Comparison of ENCODE assay signal across 14 cellular contexts in genomic region chr3:129005526-129006303, GRCh38. TPM values are rescaled to one million over a fixed set of nuclear protein-coding genes. Genes with fewer than 3 reads are reported as not detected.
DNase-seq lines count a peak whose midpoint lies in the region; ATAC-seq and TF ChIP-seq lines count a peak whose summit lies in the region.
"Had no signal": no experiment of that assay in that cellular context is flagged by ENCODE, and none has a peak within 500 bp of the region (broad histone marks: within the 10 kb centered on the region; RNA-seq: fewer than 3 reads in every experiment).

No MANE protein-coding gene starts in this region.

- H3K9me3 ChIP-seq in CD4-positive, alpha-beta memory T cell (ENCODE audit: control insufficient read depth in 1 of 2, low read length in 2 of 2): no peaks in the 10 kb centered on the region
- H3K9me3 ChIP-seq in body of pancreas: no peaks in the 10 kb centered on the region
- H3K9me3 ChIP-seq in lung (ENCODE audit: control insufficient read depth in 2 of 2, insufficient read depth in 1 of 2, low read length in 1 of 2): peaks cover 0 to 6% of the 10 kb centered on the region in 2 donors

- POLR2A ChIA-PET in CD4-positive, alpha-beta memory T cell (lab: Charles Lee; ENCODE audit: partially characterized antibody): interaction anchor here (0.6 to 6.7 kb wide), 7 partner anchors 10 to 310 kb away, joined by 3 to 110 read pairs (median 3); partner anchors contain the start of gene CFAP92

- peaks cover 17% of the 10 kb centered on the region for H3K27me3 ChIP-seq in CD4-positive, alpha-beta memory T cell (ENCODE audit: insufficient read depth, low read length)
- H3K27me3 ChIP-seq in body of pancreas: peaks cover 0 to 13% of the 10 kb centered on the region in 2 donors
- no peaks in the 10 kb centered on the region for H3K27me3 ChIP-seq in lung (ENCODE audit: control insufficient read depth, insufficient read depth)

- peaks cover 36% of the 10 kb centered on the region for H3K4me1 ChIP-seq in CD4-positive, alpha-beta memory T cell (ENCODE audit: insufficient read depth, low read length)
- H3K4me1 ChIP-seq in body of pancreas (peaks cover 31% of the 10 kb centered on the region), lung (ENCODE audit: control insufficient read depth in 2 of 2, insufficient read depth in 2 of 2, low read length in 2 of 2) (peaks cover 0 to 33% of the 10 kb centered on the region in 2 donors)

- no peaks in the 10 kb centered on the region for H3K36me3 Mint-ChIP-seq in CD4-positive, alpha-beta memory T cell
- no peaks in the 10 kb centered on the region for H3K36me3 Mint-ChIP-seq in HFFc6 (ENCODE audit: low read depth)

- no peak for DNase-seq in CD4-positive, alpha-beta memory T cell
- peak; percentile 7 for DNase-seq in HFFc6
- DNase-seq in body of pancreas: peak in 3 of 4 donors; percentile 39 to 61 (median 54)
- DNase-seq in lung (ENCODE audit: low spot score): peak; percentile 47
- no peak for DNase-seq in GDM1 (lab: John Stamatoyannopoulos, UW)
- DNase-seq: activated effector memory CD4-positive, alpha-beta T cell treated with Interleukin-2 at 50 U/mL for 16 hours; NCI-H1436 treated with DMSO at 0.1 percent for 48 hours had no signal

- intact Hi-C loops in CD4-positive, alpha-beta memory T cell (cut with micrococcal nuclease): no loop called here
- intact Hi-C loops in body of pancreas (cut with DNase I): no loop called here

- no peak overlapping the region for H3K27ac ChIP-seq in CD4-positive, alpha-beta memory T cell (ENCODE audit: low read depth, low read length)
- no peak overlapping the region for H3K27ac ChIP-seq in body of pancreas
- H3K27ac ChIP-seq in lung (ENCODE audit: low read depth in 1 of 2, low read length in 1 of 2): peak overlapping the region in 1 of 2 donors; percentile 82

- CTCF ChIA-PET in CD4-positive, alpha-beta memory T cell (lab: Charles Lee; ENCODE audit: partially characterized antibody): interaction anchor here (0.6 to 8.4 kb wide), 6 partner anchors 8 to 241 kb away, joined by 3 to 148 read pairs (median 10); no protein-coding TSS in a partner anchor

- H3K9me3 Mint-ChIP-seq in CD4-positive, alpha-beta memory T cell: peaks cover 0 to 2% (median 0%) of the 10 kb centered on the region in 8 donors
- H3K9me3 Mint-ChIP-seq in HFFc6: no peaks in the 10 kb centered on the region

- peak overlapping the region in 2 of 8 donors; percentile 25 to 43 for H3K4me3 Mint-ChIP-seq in CD4-positive, alpha-beta memory T cell
- no peak overlapping the region for H3K4me3 Mint-ChIP-seq in HFFc6

- WGBS in body of pancreas, 2 donors: 92 to 98% methylated on average over 4 of the region's 4 CpGs
- 78 to 95% methylated on average over 4 of the region's 4 CpGs for WGBS in lung, 2 donors

- H3K27me3 Mint-ChIP-seq in CD4-positive, alpha-beta memory T cell: peaks cover 13 to 16% of the 10 kb centered on the region in 2 donors
- H3K27me3 Mint-ChIP-seq in HFFc6 (ENCODE audit: insufficient read depth): peaks cover 38% of the 10 kb centered on the region

- no peak for TF ChIP-seq POLR2A in body of pancreas (IDR thresholded peaks at IDR 0.05)

- peak overlapping the region in 5 of 7 donors; percentile 1 to 83 (median 62) for H3K27ac Mint-ChIP-seq in CD4-positive, alpha-beta memory T cell
- no peak overlapping the region for H3K27ac Mint-ChIP-seq in HFFc6

- H3K4me3 ChIP-seq in CD4-positive, alpha-beta memory T cell (ENCODE audit: low read length in 2 of 2): no peak overlapping the region
- H3K4me3 ChIP-seq in body of pancreas (no peak overlapping the region), lung (no peak overlapping the region)

- no peak for TF ChIP-seq CTCF in HFFc6 (IDR thresholded peaks at IDR 0.05)
- no peak for TF ChIP-seq CTCF in body of pancreas (IDR thresholded peaks at IDR 0.05)
- no peak for TF ChIP-seq CTCF in lung (IDR thresholded peaks at IDR 0.05; ENCODE audit: control extremely low read depth, extremely low read depth)

- H3K36me3 ChIP-seq in CD4-positive, alpha-beta memory T cell (ENCODE audit: insufficient read depth, low read length): no peaks in the 10 kb centered on the region
- no peaks in the 10 kb centered on the region for H3K36me3 ChIP-seq in body of pancreas (replicated peaks in 1 of 2; ENCODE audit: insufficient read depth in 1 of 2, low read depth in 2 of 2)
- peaks cover 0 to 1% of the 10 kb centered on the region in 2 donors for H3K36me3 ChIP-seq in lung (ENCODE audit: control insufficient read depth in 2 of 2, insufficient read depth in 2 of 2, low read length in 2 of 2)

- ATAC-seq in body of pancreas (no peak), lung (ENCODE audit: insufficient read depth, low FRiP score) (no peak), GM18868 (IDR thresholded peaks at IDR 0.05; ENCODE audit: unreplicated experiment) (no peak), HG02840 (IDR thresholded peaks at IDR 0.05; ENCODE audit: low FRiP score, unreplicated experiment) (no peak), HG02885 (IDR thresholded peaks at IDR 0.05; ENCODE audit: poor library complexity, unreplicated experiment) (no peak)
- ATAC-seq: esophagus mucosa had no signal

- peaks cover 16 to 42% (median 27%) of the 10 kb centered on the region in 4 donors for H3K4me1 Mint-ChIP-seq in CD4-positive, alpha-beta memory T cell
- peaks cover 20% of the 10 kb centered on the region for H3K4me1 Mint-ChIP-seq in HFFc6 (ENCODE audit: low read depth)

RNA-seq across cellular contexts. Expression of gene EFCC1, which starts 4.6 kb away (rescaled TPM):
- not detected for total RNA-seq in CD4-positive, alpha-beta memory T cell
- not detected for polyA plus RNA-seq in CD4-positive, alpha-beta memory T cell
- not detected for total RNA-seq in HFFc6 (2021; fragmentation: NEBNext Ultra II Directional; extraction: Animal tissue kit (Norgen Biotek cat#: 25700))
- 1 to 10 TPM; 1.8 to 4.0 TPM for total RNA-seq in body of pancreas
- 1 to 10 TPM; 5.2 to 7.4 TPM for total RNA-seq in lung
- 10 to 100 TPM in 1 of 2 donors, 1 to 10 TPM in 1; 3.2 to 10.0 TPM for polyA plus RNA-seq in lung
- total RNA-seq: G401; T-helper 1 cell treated with Interleukin-12 subunit alpha and Interleukin-12 subunit beta and Interleukin-4 antibody, amounts not matched to agents 30 ng/mL and 1 ng/mL, for 36 hours had no signal

RNA-seq across cellular contexts. Expression of gene CFAP92, which starts 11.8 kb away (rescaled TPM):
- total RNA-seq in CD4-positive, alpha-beta memory T cell: under 1 TPM in 1 of 2 experiments, not detected in 1; 0.38 TPM
- polyA plus RNA-seq in CD4-positive, alpha-beta memory T cell: under 1 TPM in 1 of 2 donors, not detected in 1; 0.47 TPM
- not detected for total RNA-seq in HFFc6 (2021; fragmentation: NEBNext Ultra II Directional; extraction: Animal tissue kit (Norgen Biotek cat#: 25700))
- total RNA-seq in body of pancreas (not detected), lung (1 to 10 TPM; 4.1 to 4.9 TPM)
- 1 to 10 TPM; 1.2 to 1.3 TPM for polyA plus RNA-seq in lung
- total RNA-seq: G401; T-helper 1 cell treated with Interleukin-12 subunit alpha and Interleukin-12 subunit beta and Interleukin-4 antibody, amounts not matched to agents 30 ng/mL and 1 ng/mL, for 36 hours had no signal

RNA-seq across cellular contexts. Expression of gene GP9, which starts 54.9 kb away (rescaled TPM):
- not detected for total RNA-seq in CD4-positive, alpha-beta memory T cell
- polyA plus RNA-seq in CD4-positive, alpha-beta memory T cell: not detected
- total RNA-seq in HFFc6 (2021; fragmentation: NEBNext Ultra II Directional; extraction: Animal tissue kit (Norgen Biotek cat#: 25700)): not detected
- total RNA-seq in body of pancreas (not detected), lung (1 to 10 TPM in 1 of 2 donors, under 1 TPM in 1; 0.40 to 3.0 TPM)
- 1 to 10 TPM; 1.3 to 6.2 TPM for polyA plus RNA-seq in lung
- total RNA-seq: esophagus mucosa; G401; T-helper 1 cell treated with Interleukin-12 subunit alpha and Interleukin-12 subunit beta and Interleukin-4 antibody, amounts not matched to agents 30 ng/mL and 1 ng/mL, for 36 hours; ureter had no signal

Comparison
In these comparisons a context has a peak if more than half of its experiments do, and no peak if none do; other contexts are left out.
1. DNase-seq: peak in HFFc6 (single experiment), body of pancreas (3 of 4) and lung (single experiment); none in CD4-positive, alpha-beta memory T cell (0 of 5) and GDM1 (single experiment).